ENCODE assay signal across 22 cellular contexts in genomic region chr17:1494736-1495253, GRCh38. TPM values are rescaled to one million over a fixed set of nuclear protein-coding genes. Genes with fewer than 3 reads are reported as not detected.
DNase-seq lines count a peak whose midpoint lies in the region; ATAC-seq and TF ChIP-seq lines count a peak whose summit lies in the region.
"Had no signal": no experiment of that assay in that cellular context is flagged by ENCODE, and none has a peak within 500 bp of the region (broad histone marks: within the 10 kb centered on the region; RNA-seq: fewer than 3 reads in every experiment).

No MANE protein-coding gene starts in this region.

- no peak for TF ChIP-seq POLR2A in IMR-90 (IDR thresholded peaks at IDR 0.05; ENCODE audit: low read depth, low read length)

- peaks cover 3% of the 10 kb centered on the region; the same call in 1 of the 2 replicates for H4K20me1 ChIP-seq in IMR-90 (ENCODE audit: insufficient read depth, low read length)
- H4K20me1 ChIP-seq in smooth muscle cell (ENCODE audit: low read depth): no peaks in the 10 kb centered on the region

- H3K18ac ChIP-seq in IMR-90 (ENCODE audit: low read depth, low read length): no peak overlapping the region

- H3K9ac ChIP-seq in IMR-90 (ENCODE audit: low read depth, low read length) (no peak overlapping the region), stomach smooth muscle (ENCODE audit: low read length in 2 of 2) (peak overlapping the region; percentile 21 to 39), smooth muscle cell (ENCODE audit: low read depth) (no peak overlapping the region)

- no peaks in the 10 kb centered on the region for H3K27me3 Mint-ChIP-seq in chondrocyte (ENCODE audit: low read depth)
- H3K27me3 Mint-ChIP-seq: stimulated activated naive CD8-positive, alpha-beta T cell treated with anti-CD3 and anti-CD28 coated beads, Interleukin-15, Interleukin-2, amounts not matched to agents 100 ng/mL and 50 ng/mL, for 24 hours had no signal

- H3K27me3 ChIP-seq in IMR-90 (ENCODE audit: control insufficient read depth, insufficient read depth, low read length): no peaks in the 10 kb centered on the region
- no peaks in the 10 kb centered on the region for H3K27me3 ChIP-seq in muscle layer of duodenum (ENCODE audit: low read depth, low read length)
- no peaks in the 10 kb centered on the region for H3K27me3 ChIP-seq in stomach smooth muscle (ENCODE audit: control insufficient read depth in 1 of 2, insufficient read depth in 2 of 2, low read length in 2 of 2)
- H3K27me3 ChIP-seq in smooth muscle cell (ENCODE audit: low read depth): no peaks in the 10 kb centered on the region

- CTCF ChIA-PET in IMR-90 (lab: Yijun Ruan, JAX): no interaction called here

- H2AFZ ChIP-seq in IMR-90 (replicated peaks; ENCODE audit: low read length, poor library complexity) (no peak overlapping the region), smooth muscle cell (ENCODE audit: low read depth) (no peak overlapping the region)

- no peak overlapping the region for H4K8ac ChIP-seq in IMR-90 (ENCODE audit: low read depth in 2 of 2, low read length in 2 of 2)

- H3F3A ChIP-seq in smooth muscle cell (ENCODE audit: low read depth): peaks cover 9% of the 10 kb centered on the region

- H3K9me1 ChIP-seq in IMR-90 (ENCODE audit: insufficient read depth, low read length): peaks cover 12% of the 10 kb centered on the region; the same call in 1 of the 2 replicates

- no peak overlapping the region for H2BK20ac ChIP-seq in IMR-90 (ENCODE audit: low read depth, low read length)

- H2BK15ac ChIP-seq in IMR-90 (ENCODE audit: low read depth, low read length): no peak overlapping the region

- H3K4me1 Mint-ChIP-seq in chondrocyte (ENCODE audit: low read depth): peaks cover 70% of the 10 kb centered on the region

- H3K14ac ChIP-seq in IMR-90 (replicated peaks; ENCODE audit: low read depth, low read length): no peak overlapping the region

- POLR2A ChIA-PET in IMR-90 (lab: Charles Lee; ENCODE audit: unreplicated experiment): interaction anchor here (0.5 kb wide), 1 partner anchor 93 kb away, joined by 3 read pairs; no protein-coding TSS in a partner anchor

- H3K4me2 ChIP-seq in IMR-90 (ENCODE audit: low read depth, low read length) (no peak overlapping the region), smooth muscle cell (no peak overlapping the region)

- dilution Hi-C loops in IMR-90 (cut with HindIII; ENCODE audit: low sequenced_read_pairs, unreplicated experiment): no loop called here

- no peak overlapping the region for H2BK120ac ChIP-seq in IMR-90 (ENCODE audit: low read depth, low read length)

- no peak overlapping the region for H3K4me3 ChIP-seq in IMR-90 (ENCODE audit: insufficient read depth, low read depth, low read length)
- no peak overlapping the region for H3K4me3 ChIP-seq in muscle layer of duodenum (ENCODE audit: low read depth in 1 of 2, low read length in 2 of 2)
- H3K4me3 ChIP-seq in stomach smooth muscle (ENCODE audit: low read length in 2 of 2): peak overlapping the region; percentile 17 to 54
- H3K4me3 ChIP-seq in smooth muscle cell: no peak overlapping the region

- no peak for TF ChIP-seq RAD21 in IMR-90 (IDR thresholded peaks at IDR 0.05; ENCODE audit: low read length)

- H2BK5ac ChIP-seq in IMR-90 (ENCODE audit: low read depth, low read length, poor library complexity, severe bottlenecking): no peak overlapping the region

- H3K27ac Mint-ChIP-seq in chondrocyte (ENCODE audit: unreplicated experiment): peak overlapping the region; percentile 93
- H3K27ac Mint-ChIP-seq: activated naive CD4-positive, alpha-beta T cell treated with anti-CD3 and anti-CD28 coated beads for 36 hours; natural killer cell treated with Interleukin-12 subunit alpha and Interleukin-12 subunit beta and Interleukin-15 and Interleukin-18, amount 100 ng/mL, for 72 hours; stimulated activated naive CD8-positive, alpha-beta T cell treated with anti-CD3 and anti-CD28 coated beads, Interleukin-15, Interleukin-2, amounts not matched to agents 100 ng/mL and 50 ng/mL, for 24 hours had no signal

- H2AK9ac ChIP-seq in IMR-90 (replicated peaks; ENCODE audit: low read depth, low read length, poor library complexity): peak overlapping the region; percentile 88

- H3K79me1 ChIP-seq in IMR-90 (ENCODE audit: low read depth in 1 of 2, low read length in 2 of 2): peaks cover 5 to 25% of the 10 kb centered on the region in 2 experiments; a peak in 3 of 4 replicates

- no CpG with 5 or more reads among the region's 11 CpGs for WGBS in IMR-90 (ENCODE audit: extremely low coverage in 2 of 2, insufficient read length in 1 of 2), 2 experiments
- WGBS in smooth muscle cell (ENCODE audit: low lambda C conversion rate): 91% methylated on average over 11 of the region's 11 CpGs

- no peak overlapping the region for H3K4me3 Mint-ChIP-seq in chondrocyte (ENCODE audit: unreplicated experiment)
- H3K4me3 Mint-ChIP-seq: activated naive CD4-positive, alpha-beta T cell treated with anti-CD3 and anti-CD28 coated beads for 36 hours; activated T-cell treated with anti-CD3 and anti-CD28 coated beads, Interleukin-2, amount 50 U/mL, for 4 hours; natural killer cell treated with Interleukin-12 subunit alpha and Interleukin-12 subunit beta and Interleukin-15 and Interleukin-18, amount 100 ng/mL, for 72 hours; stimulated activated naive CD8-positive, alpha-beta T cell treated with anti-CD3 and anti-CD28 coated beads, Interleukin-15, Interleukin-2, amounts not matched to agents 100 ng/mL and 50 ng/mL, for 24 hours had no signal

- in situ Hi-C loops in IMR-90 (cut with MboI; ENCODE audit: low sequenced_read_pairs): no loop called here

- H3K27ac ChIP-seq in IMR-90 (ENCODE audit: insufficient read depth, low read length) (no peak overlapping the region), muscle layer of duodenum (ENCODE audit: low read length) (peak overlapping the region; percentile 52), stomach smooth muscle (ENCODE audit: low read length) (peak overlapping the region; percentile 84), smooth muscle cell (ENCODE audit: low read depth) (no peak overlapping the region)
- H3K27ac ChIP-seq: C4-2B had no signal

- no peaks in the 10 kb centered on the region for H3K9me3 Mint-ChIP-seq in chondrocyte (ENCODE audit: low read depth)
- H3K9me3 Mint-ChIP-seq: activated naive CD4-positive, alpha-beta T cell treated with anti-CD3 and anti-CD28 coated beads for 36 hours; activated T-cell treated with anti-CD3 and anti-CD28 coated beads, Interleukin-2, amount 50 U/mL, for 4 hours; natural killer cell treated with Interleukin-12 subunit alpha and Interleukin-12 subunit beta and Interleukin-15 and Interleukin-18, amount 100 ng/mL, for 72 hours; stimulated activated naive CD8-positive, alpha-beta T cell treated with anti-CD3 and anti-CD28 coated beads, Interleukin-15, Interleukin-2, amounts not matched to agents 100 ng/mL and 50 ng/mL, for 24 hours had no signal

- BruUV-seq in IMR-90 (replicated peaks; lab: Mats Ljungman, UMichigan): no TSS peak

- ATAC-seq in IMR-90 (ENCODE audit: low read depth) (no peak), GM21529 (IDR thresholded peaks at IDR 0.05; ENCODE audit: unreplicated experiment) (no peak)
- ATAC-seq: activated T-cell treated with anti-CD3 and anti-CD28 coated beads, Interleukin-2, amount 50 U/mL, for 4 hours; natural killer cell treated with Interleukin-12 subunit alpha and Interleukin-12 subunit beta and Interleukin-15 and Interleukin-18, amount 100 ng/mL, for 72 hours had no signal

- TF ChIP-seq CTCF in IMR-90 (conservative IDR thresholded peaks at IDR 0.05; ENCODE audit: low read depth, low read length) (no peak), chondrocyte (IDR thresholded peaks at IDR 0.05) (no peak), smooth muscle cell (IDR thresholded peaks at IDR 0.05; ENCODE audit: borderline replicate concordance, insufficient read depth, poor library complexity, severe bottlenecking) (no peak)

- peaks cover 15% of the 10 kb centered on the region for H3K79me2 ChIP-seq in smooth muscle cell (ENCODE audit: low read depth)

- H3K23ac ChIP-seq in IMR-90 (ENCODE audit: low read depth, low read length): no peak overlapping the region

- H3K9me3 ChIP-seq in IMR-90 (ENCODE audit: control insufficient read depth, insufficient read depth, low read length) (no peaks in the 10 kb centered on the region), muscle layer of duodenum (ENCODE audit: control insufficient read depth in 1 of 2, low read length in 2 of 2) (no peaks in the 10 kb centered on the region), stomach smooth muscle (ENCODE audit: control insufficient read depth in 2 of 2, low read length in 2 of 2) (no peaks in the 10 kb centered on the region), smooth muscle cell (replicated peaks; ENCODE audit: low read depth) (no peaks in the 10 kb centered on the region)

- H3K56ac ChIP-seq in IMR-90 (ENCODE audit: extremely low read depth, insufficient read depth, low read length): no peak overlapping the region

- no peak overlapping the region for H3K4ac ChIP-seq in IMR-90 (ENCODE audit: low read depth, low read length)

- no peak overlapping the region for H2AK5ac ChIP-seq in IMR-90 (ENCODE audit: low read depth, low read length)

- intact Hi-C loops in IMR-90 (cut with micrococcal nuclease): no loop called here

- H3K36me3 ChIP-seq in IMR-90 (ENCODE audit: control insufficient read depth, insufficient read depth, low read length): peaks cover 14% of the 10 kb centered on the region
- H3K36me3 ChIP-seq in muscle layer of duodenum (ENCODE audit: control insufficient read depth in 1 of 2, insufficient read depth in 2 of 2, low read length in 2 of 2): peaks cover 11 to 26% of the 10 kb centered on the region in 2 donors
- peaks cover 0 to 14% of the 10 kb centered on the region in 2 donors for H3K36me3 ChIP-seq in stomach smooth muscle (ENCODE audit: control insufficient read depth in 2 of 2, insufficient read depth in 2 of 2, low read length in 2 of 2)
- H3K36me3 ChIP-seq in smooth muscle cell (ENCODE audit: low read depth): no peaks in the 10 kb centered on the region

- H3K4me1 ChIP-seq in IMR-90 (ENCODE audit: control insufficient read depth, insufficient read depth, low read length) (peaks cover 13% of the 10 kb centered on the region), muscle layer of duodenum (ENCODE audit: control insufficient read depth in 1 of 2, insufficient read depth in 2 of 2, low read length in 2 of 2) (peaks cover 9 to 55% of the 10 kb centered on the region in 2 donors), stomach smooth muscle (ENCODE audit: control insufficient read depth, insufficient read depth, low read length) (peaks cover 64% of the 10 kb centered on the region), smooth muscle cell (ENCODE audit: low read depth) (no peaks in the 10 kb centered on the region)

- H4K91ac ChIP-seq in IMR-90 (ENCODE audit: insufficient read depth, low read depth, low read length): no peak overlapping the region

- H4K5ac ChIP-seq in IMR-90 (ENCODE audit: low read depth, low read length): no peak overlapping the region

- no peaks in the 10 kb centered on the region for H3K36me3 Mint-ChIP-seq in chondrocyte (ENCODE audit: low read depth)
- H3K36me3 Mint-ChIP-seq: natural killer cell treated with Interleukin-12 subunit alpha and Interleukin-12 subunit beta and Interleukin-15 and Interleukin-18, amount 100 ng/mL, for 72 hours had no signal

- no peak for DNase-seq in IMR-90
- no peak for DNase-seq in chondrocyte (ENCODE audit: low spot score)
- no peak for DNase-seq in smooth muscle cell (lab: John Stamatoyannopoulos, UW; ENCODE audit: unreplicated experiment)
- no peak for DNase-seq in occipital lobe (lab: John Stamatoyannopoulos, UW)
- DNase-seq in putamen (ENCODE audit: low spot score): no peak
- DNase-seq: activated CD4-positive, alpha-beta T cell treated with anti-CD3 and anti-CD28 coated beads for 1 hour; activated naive CD4-positive, alpha-beta T cell treated with anti-CD3 and anti-CD28 coated beads for 36 hours; activated T-cell treated with anti-CD3 and anti-CD28 coated beads, Interleukin-2, amount 50 U/mL, for 4 hours; central memory CD4-positive, alpha-beta T cell; kidney; mesendoderm; NCI-H1048; NCI-H1930; NCI-H2227 treated with DMSO at 0.1 percent for 48 hours; NCI-H82; SHP77 treated with DMSO at 0.1 percent for 48 hours had no signal

RNA-seq across cellular contexts. Expression of gene MYO1C, which starts 2.3 kb away (rescaled TPM):
- total RNA-seq in IMR-90 (2012; rRNA removed): 174 and 196 TPM in 2 replicates
- polyA plus RNA-seq in IMR-90 (2012; rRNA removed): 162 and 188 TPM in 2 replicates
- 98.5 and 136 TPM in 2 replicates for polyA plus RNA-seq in IMR-90 (2012; cell fraction: cytosol; rRNA removed)
- polyA plus RNA-seq in IMR-90 (2012; cell fraction: nucleus; rRNA removed; ENCODE audit: low replicate concordance): 327 and 394 TPM in 2 replicates
- 216 to 329 TPM (median 329 TPM) in 3 replicates for total RNA-seq in chondrocyte
- 61.8 and 80.4 TPM in 2 replicates for total RNA-seq in smooth muscle cell
- polyA plus RNA-seq in smooth muscle cell: 81.5 and 99.9 TPM in 2 replicates
- 7.3 TPM for total RNA-seq in occipital lobe

RNA-seq across cellular contexts. Expression of gene INPP5K, which starts 21.6 kb away (rescaled TPM):
- total RNA-seq in IMR-90 (2012; rRNA removed) (16.4 and 17.4 TPM in 2 replicates), chondrocyte (30.2 to 35.3 TPM (median 34.3 TPM) in 3 replicates), smooth muscle cell (12.6 and 32.3 TPM in 2 replicates), occipital lobe (43.2 TPM)
- polyA plus RNA-seq in IMR-90 (2012; rRNA removed) (14.2 and 14.9 TPM in 2 replicates), smooth muscle cell (9.6 and 19.7 TPM in 2 replicates)
- 12.5 and 16.8 TPM in 2 replicates for polyA plus RNA-seq in IMR-90 (2012; cell fraction: cytosol; rRNA removed)
- polyA plus RNA-seq in IMR-90 (2012; cell fraction: nucleus; rRNA removed; ENCODE audit: low replicate concordance): 43.0 and 43.3 TPM in 2 replicates

RNA-seq across cellular contexts. Expression of gene CRK, which starts 38.8 kb away (rescaled TPM):
- 100 and 123 TPM in 2 replicates for total RNA-seq in IMR-90 (2012; rRNA removed)
- 48.5 and 57.6 TPM in 2 replicates for polyA plus RNA-seq in IMR-90 (2012; rRNA removed)
- polyA plus RNA-seq in IMR-90 (2012; cell fraction: cytosol; rRNA removed): 21.4 and 31.0 TPM in 2 replicates
- 8.5 and 27.3 TPM in 2 replicates for polyA plus RNA-seq in IMR-90 (2012; cell fraction: nucleus; rRNA removed; ENCODE audit: low replicate concordance)
- 65.8 to 70.4 TPM (median 70.4 TPM) in 3 replicates for total RNA-seq in chondrocyte
- total RNA-seq in smooth muscle cell: 49.7 and 64.5 TPM in 2 replicates
- polyA plus RNA-seq in smooth muscle cell: 56.8 and 69.4 TPM in 2 replicates
- 152 TPM for total RNA-seq in occipital lobe

Comparison
In these comparisons a context has a peak if more than half of its experiments do, and no peak if none do; other contexts are left out.
1. H3K27ac ChIP-seq: peak in muscle layer of duodenum (single experiment) and stomach smooth muscle (single experiment); none in IMR-90 (single experiment) and smooth muscle cell (single experiment).
2. H3K4me3 ChIP-seq: peak in stomach smooth muscle (2 of 2); none in IMR-90 (single experiment), muscle layer of duodenum (0 of 2) and smooth muscle cell (single experiment).
3. H3K9ac ChIP-seq: peak in stomach smooth muscle (2 of 2); none in IMR-90 (single experiment) and smooth muscle cell (single experiment).